Comparison of ENCODE assay signal across 8 cellular contexts in the genomic region with DNA sequence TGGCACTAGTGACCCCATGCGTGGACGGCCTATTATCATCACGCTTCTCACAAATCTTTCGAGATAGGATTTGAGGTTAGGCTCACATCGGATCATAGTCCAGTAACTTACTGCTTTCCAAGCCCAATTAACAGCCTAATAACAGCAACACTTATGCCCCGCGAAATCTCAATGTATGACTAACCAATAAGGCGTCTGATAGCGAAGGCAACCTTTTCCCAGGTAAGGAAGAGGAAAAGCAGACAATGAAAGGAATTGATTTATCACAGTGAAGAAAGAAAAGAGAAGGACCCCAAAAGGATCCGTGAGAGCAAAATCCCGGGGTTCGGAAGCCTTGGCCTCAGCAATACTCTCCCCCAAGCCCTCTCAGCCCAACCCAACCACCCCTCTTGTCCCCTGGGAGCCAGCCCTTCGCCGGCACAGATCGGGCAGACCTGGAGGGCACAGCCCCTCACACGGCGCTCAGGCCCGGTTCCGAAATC. TPM values are rescaled to one million over a fixed set of nuclear protein-coding genes. Genes with fewer than 3 reads are reported as not detected.
DNase-seq lines count a peak whose midpoint lies in the region; ATAC-seq and TF ChIP-seq lines count a peak whose summit lies in the region.

No MANE protein-coding gene starts in this region.

- H3K9me3 Mint-ChIP-seq in Caco-2 (ENCODE audit: unreplicated experiment): no peaks in the 10 kb centered on the region
- H3K9me3 Mint-ChIP-seq in stimulated activated effector memory CD8-positive, alpha-beta T cell treated with anti-CD3 and anti-CD28 coated beads, Interleukin-12 subunit alpha, Interleukin-12 subunit beta, amount 100 ng/mL, for 72 hours: no peaks in the 10 kb centered on the region

- CTCF ChIA-PET in Caco-2 (lab: Charles Lee): interaction anchor here (0.5 kb wide), 1 partner anchor 54 kb away, joined by 9 read pairs; no protein-coding TSS in a partner anchor

- in situ Hi-C loops in astrocyte of the spinal cord (cut with HindIII; ENCODE audit: low sequenced_read_pairs): no loop called here

- POLR2A ChIA-PET in Caco-2 (lab: Charles Lee): interaction anchor here (0.6 to 1.4 kb wide), 2 partner anchors 41 to 616 kb away, joined by 3 to 6 read pairs; no protein-coding TSS in a partner anchor

- H3K9me3 ChIP-seq in Caco-2 (no peaks in the 10 kb centered on the region), iPS-20b (ENCODE audit: insufficient read depth, low read depth, low read length) (no peaks in the 10 kb centered on the region)

- H3K4me3 ChIP-seq in Caco-2 (ENCODE audit: low read depth, low read length) (peak overlapping the region; percentile 98), astrocyte of the spinal cord (ENCODE audit: low read depth, low read length) (peak overlapping the region; percentile 76), iPS-20b (ENCODE audit: low read length) (peak overlapping the region; percentile 99)

- DNase-seq in Caco-2: no peak
- DNase-seq in LoVo (ENCODE audit: low spot score): peak; percentile 15
- peak; percentile 15 for DNase-seq in astrocyte of the spinal cord (ENCODE audit: low read depth, low spot score)
- DNase-seq in stimulated activated effector memory CD8-positive, alpha-beta T cell treated with anti-CD3 and anti-CD28 coated beads, Interleukin-12 subunit alpha, Interleukin-12 subunit beta, amount 100 ng/mL, for 72 hours (ENCODE audit: low spot score in 2 of 2): no peak
- DNase-seq in COLO668 (lab: John Stamatoyannopoulos, UW; ENCODE audit: unreplicated experiment): no peak
- no peak for DNase-seq in SHP77 (lab: John Stamatoyannopoulos, UW)

- no peaks in the 10 kb centered on the region for H3K27me3 Mint-ChIP-seq in Caco-2 (ENCODE audit: insufficient read depth, unreplicated experiment)

- TF ChIP-seq CTCF in Caco-2 (IDR thresholded peaks at IDR 0.05; ENCODE audit: insufficient read depth in 1 of 2, low read depth in 1 of 2, low read length in 1 of 2, severe bottlenecking in 1 of 2, unreplicated experiment in 1 of 2) (no peak), astrocyte of the spinal cord (IDR thresholded peaks at IDR 0.05; ENCODE audit: low read depth, low read length) (no peak)

- peaks cover 5% of the 10 kb centered on the region for H3K4me1 Mint-ChIP-seq in Caco-2 (ENCODE audit: low read depth, unreplicated experiment)
- H3K4me1 Mint-ChIP-seq in stimulated activated effector memory CD8-positive, alpha-beta T cell treated with anti-CD3 and anti-CD28 coated beads, Interleukin-12 subunit alpha, Interleukin-12 subunit beta, amount 100 ng/mL, for 72 hours: peaks cover 27% of the 10 kb centered on the region

- H3K27ac ChIP-seq in iPS-20b (ENCODE audit: low read length): peak overlapping the region; percentile 96

- no peaks in the 10 kb centered on the region for H3K36me3 Mint-ChIP-seq in Caco-2 (ENCODE audit: insufficient read depth, unreplicated experiment)
- peaks cover 12% of the 10 kb centered on the region for H3K36me3 Mint-ChIP-seq in stimulated activated effector memory CD8-positive, alpha-beta T cell treated with anti-CD3 and anti-CD28 coated beads, Interleukin-12 subunit alpha, Interleukin-12 subunit beta, amount 100 ng/mL, for 72 hours

- no peaks in the 10 kb centered on the region for H3K27me3 ChIP-seq in Caco-2 (replicated peaks; ENCODE audit: control insufficient read depth, insufficient read depth, low read length)
- H3K27me3 ChIP-seq in iPS-20b (ENCODE audit: insufficient read depth, low read length): no peaks in the 10 kb centered on the region

- intact Hi-C loops in Caco-2 (cut with micrococcal nuclease; ENCODE audit: unreplicated experiment): loop anchor here (5.0 kb wide), 1 partner anchor 40 kb away; no protein-coding TSS in a partner anchor

- BruUV-seq in Caco-2 (replicated peaks; lab: Mats Ljungman, UMichigan): no TSS peak

- peak overlapping the region; percentile 97 for H3K4me3 Mint-ChIP-seq in Caco-2 (ENCODE audit: unreplicated experiment)
- peak overlapping the region; percentile 99 for H3K4me3 Mint-ChIP-seq in stimulated activated effector memory CD8-positive, alpha-beta T cell treated with anti-CD3 and anti-CD28 coated beads, Interleukin-12 subunit alpha, Interleukin-12 subunit beta, amount 100 ng/mL, for 72 hours

- H3K9ac ChIP-seq in iPS-20b (ENCODE audit: low read depth, low read length): peak overlapping the region; percentile 98

- peak; percentile 18 for ATAC-seq in GM21381 (IDR thresholded peaks at IDR 0.05; ENCODE audit: unreplicated experiment)
- ATAC-seq in stimulated activated effector memory CD8-positive, alpha-beta T cell treated with anti-CD3 and anti-CD28 coated beads, Interleukin-12 subunit alpha, Interleukin-12 subunit beta, amount 100 ng/mL, for 72 hours: peak; percentile 41

- peak overlapping the region; percentile 98 for H3K27ac Mint-ChIP-seq in Caco-2 (ENCODE audit: unreplicated experiment)
- H3K27ac Mint-ChIP-seq in stimulated activated effector memory CD8-positive, alpha-beta T cell treated with anti-CD3 and anti-CD28 coated beads, Interleukin-12 subunit alpha, Interleukin-12 subunit beta, amount 100 ng/mL, for 72 hours: peak overlapping the region; percentile 99

- H3K4me1 ChIP-seq in Caco-2 (peaks cover 14% of the 10 kb centered on the region), iPS-20b (ENCODE audit: insufficient read depth, low read length) (peaks cover 5% of the 10 kb centered on the region; the same call in 1 of the 2 replicates)

- no peaks in the 10 kb centered on the region for H3K36me3 ChIP-seq in Caco-2 (ENCODE audit: control insufficient read depth, insufficient read depth, low read length)
- H3K36me3 ChIP-seq in iPS-20b (ENCODE audit: insufficient read depth, low read depth, low read length): no peaks in the 10 kb centered on the region; the same call in 1 of the 2 replicates

RNA-seq across cellular contexts. Expression of gene GPATCH8, which starts 0.6 kb away (rescaled TPM):
- 53.4 and 55.5 TPM in 2 replicates for total RNA-seq in Caco-2 (2022)

RNA-seq across cellular contexts. Expression of gene FZD2, which starts 54.6 kb away (rescaled TPM):
- total RNA-seq in Caco-2 (2022): 36.4 and 39.5 TPM in 2 replicates

Comparison
In these comparisons a context has a peak if more than half of its experiments do, and no peak if none do; other contexts are left out.
1. DNase-seq: peak in LoVo (single experiment) and astrocyte of the spinal cord (single experiment); none in Caco-2 (0 of 2), stimulated activated effector memory CD8-positive, alpha-beta T cell treated with anti-CD3 and anti-CD28 coated beads, Interleukin-12 subunit alpha, Interleukin-12 subunit beta, amount 100 ng/mL, for 72 hours (0 of 2), COLO668 (single experiment) and SHP77 (0 of 2).
2. Peak in every context shown above with its lines, with median percentiles within 50 percentile points of each other: H3K4me3 ChIP-seq.